8 cellular contexts compared by ENCODE assay signal in genomic region chr7:65038767-65039166, GRCh38. TPM values are rescaled to one million over a fixed set of nuclear protein-coding genes. Genes with fewer than 3 reads are reported as not detected.
DNase-seq lines count a peak whose midpoint lies in the region; ATAC-seq and TF ChIP-seq lines count a peak whose summit lies in the region.
"Not testable (repeated sequence)": the region's sequence is repeated elsewhere in the genome, so short reads cannot be mapped to it uniquely, and the experiment has no call there.

No MANE protein-coding gene starts in this region.

- CTCF ChIA-PET in MCF 10A (lab: Yijun Ruan, JAX): interaction anchor here (1.7 kb wide), 1 partner anchor 11 kb away, joined by 3 read pairs; no protein-coding TSS in a partner anchor

- ATAC-seq in HG02840 (IDR thresholded peaks at IDR 0.05; ENCODE audit: low FRiP score, unreplicated experiment) (peak; percentile 16), upper lobe of right lung (peak; percentile 3)

- H3K4me1 Mint-ChIP-seq in MCF 10A (ENCODE audit: insufficient read depth, unreplicated experiment): not testable (repeated sequence)

- H3K4me3 ChIP-seq in hepatocyte (peak overlapping the region; percentile 95), parathyroid adenoma (ENCODE audit: low read depth, low read length) (peak overlapping the region; percentile 57), upper lobe of right lung (peak overlapping the region; percentile 68)

- H4K20me1 ChIP-seq in hepatocyte (ENCODE audit: insufficient read depth, poor library complexity, severe bottlenecking): peaks cover 24% of the 10 kb centered on the region

- 0% methylated on average over 12 of the region's 35 CpGs for WGBS in hepatocyte (ENCODE audit: low lambda C conversion rate, missing lambda C conversion rate)

- H3K9me3 ChIP-seq in hepatocyte (ENCODE audit: low read depth); parathyroid adenoma (ENCODE audit: control insufficient read depth, low read length); upper lobe of right lung: not testable (repeated sequence)

- not testable (repeated sequence) for H3K36me3 Mint-ChIP-seq in MCF 10A (ENCODE audit: insufficient read depth, unreplicated experiment)

- intact Hi-C loops in MCF 10A (cut with micrococcal nuclease): loop anchor here (5.0 kb wide), 1 partner anchor 86 kb away; no protein-coding TSS in a partner anchor
- intact Hi-C loops in upper lobe of right lung (cut with DNase I): not testable (repeated sequence)

- POLR2A ChIA-PET in MCF 10A (lab: Yijun Ruan, JAX): interaction anchor here (0.6 to 6.4 kb wide), 5 partner anchors 11 to 1125 kb away, joined by 3 to 53 read pairs (median 4); partner anchors contain the start of gene ERV3-1

- H3K27ac ChIP-seq in hepatocyte (peak overlapping the region; percentile 99), parathyroid adenoma (peak overlapping the region; percentile 54), upper lobe of right lung (peak overlapping the region; percentile 85)

- H2AFZ ChIP-seq in hepatocyte (peak overlapping the region; percentile 49), parathyroid adenoma (peak overlapping the region; percentile 75)

- not testable (repeated sequence) for TF ChIP-seq CTCF in GM13977 (IDR thresholded peaks at IDR 0.05; ENCODE audit: extremely low read depth, insufficient read depth, missing control alignments); MCF 10A (IDR thresholded peaks at IDR 0.05; ENCODE audit: unreplicated experiment); hepatocyte (IDR thresholded peaks at IDR 0.05; ENCODE audit: poor library complexity); parathyroid adenoma (IDR thresholded peaks at IDR 0.05); upper lobe of right lung (IDR thresholded peaks at IDR 0.05)

- H3K36me3 ChIP-seq in hepatocyte (replicated peaks; ENCODE audit: insufficient read depth, low read depth); parathyroid adenoma (ENCODE audit: control insufficient read depth, insufficient read depth, low read length); upper lobe of right lung: not testable (repeated sequence)

- not testable (repeated sequence) for H3K27me3 Mint-ChIP-seq in MCF 10A (ENCODE audit: insufficient read depth, unreplicated experiment)

- H3K27ac Mint-ChIP-seq in MCF 10A (ENCODE audit: low read depth, unreplicated experiment): peak overlapping the region; percentile 61

- H3K4me2 ChIP-seq in hepatocyte (peak overlapping the region; percentile 84), parathyroid adenoma (ENCODE audit: low read length) (peak overlapping the region; percentile 68)

- not testable (repeated sequence) for BruUV-seq in MCF 10A (replicated peaks; lab: Mats Ljungman, UMichigan)

- in situ Hi-C loops in GM13977 (cut with MboI; ENCODE audit: low pct_unique_long_range_greater_than_20kb, low sequenced_read_pairs, unreplicated experiment): not testable (repeated sequence)

- not testable (repeated sequence) for H3K27me3 ChIP-seq in hepatocyte; parathyroid adenoma (ENCODE audit: control insufficient read depth, insufficient read depth, low read length); upper lobe of right lung

- not testable (repeated sequence) for H3K4me1 ChIP-seq in hepatocyte (ENCODE audit: insufficient read depth); parathyroid adenoma
- H3K4me1 ChIP-seq in upper lobe of right lung: peaks cover 16% of the 10 kb centered on the region

- H3K9ac ChIP-seq in parathyroid adenoma: peak overlapping the region; percentile 46

- peak overlapping the region; percentile 80 for H3K4me3 Mint-ChIP-seq in MCF 10A (ENCODE audit: unreplicated experiment)

- DNase-seq in GM13977 (ENCODE audit: low spot score) (peak; percentile 2), NCI-H1417 (lab: John Stamatoyannopoulos, UW) (peak; percentile 50 to 76 (median 69)), UCSD-AML1 (lab: John Stamatoyannopoulos, UW; ENCODE audit: unreplicated experiment) (peak; percentile 20), MCF 10A (ENCODE audit: unreplicated experiment) (peak; percentile 32), hepatocyte (ENCODE audit: low spot score) (peak; percentile 60), upper lobe of right lung (peak; percentile 73)

- not testable (repeated sequence) for H3K9me3 Mint-ChIP-seq in MCF 10A (ENCODE audit: unreplicated experiment)

- H3K79me2 ChIP-seq in hepatocyte (peaks cover 45% of the 10 kb centered on the region), parathyroid adenoma (peaks cover 25% of the 10 kb centered on the region)

- not testable (repeated sequence) for H3K9me2 ChIP-seq in hepatocyte (replicated peaks; ENCODE audit: insufficient read depth)

RNA-seq across cellular contexts. Expression of gene ERV3-1, which starts 32.3 kb away (rescaled TPM):
- total RNA-seq in MCF 10A (2022): 7.6 and 11.2 TPM in 2 replicates
- 21.8 and 24.7 TPM in 2 replicates for total RNA-seq in hepatocyte
- polyA plus RNA-seq in hepatocyte: 18.6 and 26.3 TPM in 2 replicates
- 24.9 TPM for total RNA-seq in upper lobe of right lung

RNA-seq across cellular contexts. Expression of gene ZNF117, which starts 47.9 kb away (rescaled TPM):
- total RNA-seq in MCF 10A (2022) (3.2 and 4.8 TPM in 2 replicates), hepatocyte (16.6 and 16.8 TPM in 2 replicates), upper lobe of right lung (18.7 TPM)
- polyA plus RNA-seq in hepatocyte: 4.1 and 4.5 TPM in 2 replicates

Comparison
In these comparisons a context has a peak if more than half of its experiments do, and no peak if none do; other contexts are left out.
1. Peak in every context shown above with its lines: DNase-seq, ATAC-seq, H3K4me3 ChIP-seq and H3K27ac ChIP-seq.
2. DNase-seq: peak in every context shown above with its lines; median percentile 73 in upper lobe of right lung; 69 in NCI-H1417; 60 in hepatocyte; 32 in MCF 10A; 20 in UCSD-AML1; 2 in GM13977.